Comparison of ENCODE assay signal across 8 cellular contexts in genomic region chr19:18340990-18341868, GRCh38. TPM values are rescaled to one million over a fixed set of nuclear protein-coding genes. Genes with fewer than 3 reads are reported as not detected.
DNase-seq lines count a peak whose midpoint lies in the region; ATAC-seq and TF ChIP-seq lines count a peak whose summit lies in the region.

No MANE protein-coding gene starts in this region.

- no peaks in the 10 kb centered on the region for H3K36me3 ChIP-seq in smooth muscle cell (ENCODE audit: low read depth)

- no peaks in the 10 kb centered on the region for H3K79me2 ChIP-seq in smooth muscle cell (ENCODE audit: low read depth)

- TF ChIP-seq CTCF in GM12873 (IDR thresholded peaks at IDR 0.05; ENCODE audit: insufficient read depth, low read depth, low read length, missing control alignments) (peak; percentile 23), smooth muscle cell (IDR thresholded peaks at IDR 0.05; ENCODE audit: borderline replicate concordance, insufficient read depth, poor library complexity, severe bottlenecking) (no peak)

- peak; percentile 36 for DNase-seq in HT-29 (ENCODE audit: low spot score)
- peak; percentile 43 for DNase-seq in T-helper 22 cell (ENCODE audit: low read depth)
- DNase-seq in anterior cingulate cortex (lab: John Stamatoyannopoulos, UW), result peak in 48 of 58 donors; percentile 3 to 69 (median 30)
- peak; percentile 5 for DNase-seq in smooth muscle cell (lab: John Stamatoyannopoulos, UW; ENCODE audit: unreplicated experiment)
- DNase-seq in NCI-H2107 treated with DMSO at 0.1 percent for 48 hours (lab: John Stamatoyannopoulos, UW; ENCODE audit: unreplicated experiment), result no peak

- H3K4me1 ChIP-seq in smooth muscle cell (ENCODE audit: low read depth), result peaks cover 9% of the 10 kb centered on the region

- H3K4me2 ChIP-seq in smooth muscle cell, result peak overlapping the region; percentile 96

- no peaks in the 10 kb centered on the region for H3K27me3 ChIP-seq in smooth muscle cell (ENCODE audit: low read depth)

- H3F3A ChIP-seq in smooth muscle cell (ENCODE audit: low read depth), result no peaks in the 10 kb centered on the region

- H2AFZ ChIP-seq in smooth muscle cell (ENCODE audit: low read depth), result peak overlapping the region; percentile 79

- no peak overlapping the region for H3K27ac ChIP-seq in smooth muscle cell (ENCODE audit: low read depth)

- no peak for ATAC-seq in GM21526 (IDR thresholded peaks at IDR 0.05; ENCODE audit: low FRiP score, unreplicated experiment)

- peak overlapping the region; percentile 58 for H3K9ac ChIP-seq in smooth muscle cell (ENCODE audit: low read depth)

- H3K4me3 ChIP-seq in iPS-18c (ENCODE audit: insufficient read depth, low read depth, low read length) (peak overlapping the region; percentile 72), smooth muscle cell (peak overlapping the region; percentile 83)

- H4K20me1 ChIP-seq in smooth muscle cell (ENCODE audit: low read depth), result no peaks in the 10 kb centered on the region

- 4% methylated on average over 13 of the region's 18 CpGs for WGBS in smooth muscle cell (ENCODE audit: low lambda C conversion rate)

- no peaks in the 10 kb centered on the region for H3K9me3 ChIP-seq in iPS-18c (ENCODE audit: control insufficient read depth, insufficient read depth, low read length)
- H3K9me3 ChIP-seq in smooth muscle cell (replicated peaks; ENCODE audit: low read depth), result no peaks in the 10 kb centered on the region

RNA-seq across cellular contexts. Expression of gene PGPEP1, which starts 0.8 kb away (rescaled TPM):
- total RNA-seq in HT-29 (2014; rRNA removed; shearing (Covaris generic)), result 13.6 and 18.9 TPM in 2 replicates
- 11.1 and 11.7 TPM in 2 replicates for total RNA-seq in smooth muscle cell
- 4.5 and 8.7 TPM in 2 replicates for polyA plus RNA-seq in smooth muscle cell

RNA-seq across cellular contexts. Expression of gene LSM4, which starts 18.4 kb away (rescaled TPM):
- total RNA-seq in HT-29 (2014; rRNA removed; shearing (Covaris generic)), result 733 and 750 TPM in 2 replicates
- 116 and 121 TPM in 2 replicates for total RNA-seq in smooth muscle cell
- 156 and 177 TPM in 2 replicates for polyA plus RNA-seq in smooth muscle cell

RNA-seq across cellular contexts. Expression of gene GDF15, which starts 44.7 kb away (rescaled TPM):
- total RNA-seq in HT-29 (2014; rRNA removed; shearing (Covaris generic)), result 529 and 584 TPM in 2 replicates
- total RNA-seq in smooth muscle cell, result 18.8 and 30.9 TPM in 2 replicates
- 40.4 and 42.8 TPM in 2 replicates for polyA plus RNA-seq in smooth muscle cell

RNA-seq across cellular contexts. Expression of gene LRRC25, which starts 56.2 kb away (rescaled TPM):
- total RNA-seq in HT-29 (2014; rRNA removed; shearing (Covaris generic)), result not detected in 2 replicates
- 0.67 TPM in 1 of 2 replicates, not detected in the other for total RNA-seq in smooth muscle cell
- 0.34 TPM in 1 of 2 replicates, not detected in the other for polyA plus RNA-seq in smooth muscle cell

RNA-seq across cellular contexts. Expression of gene JUND, which starts 59.8 kb away (rescaled TPM):
- 379 and 438 TPM in 2 replicates for total RNA-seq in HT-29 (2014; rRNA removed; shearing (Covaris generic))
- 79.9 and 164 TPM in 2 replicates for total RNA-seq in smooth muscle cell
- 464 and 497 TPM in 2 replicates for polyA plus RNA-seq in smooth muscle cell

Comparison
In these comparisons a context has a peak if more than half of its experiments do, and no peak if none do; other contexts are left out.
1. RNA of gene GDF15, which starts 44.7 kb away (total RNA-seq): 529 to 584 TPM in HT-29; 18.8 to 30.9 TPM in smooth muscle cell; every median in the first group is over 10 times any median in the second.